8 cellular contexts compared by ENCODE assay signal in genomic region chr2:46812381-46813024, GRCh38.
DNase-seq lines count a peak whose midpoint lies in the region; ATAC-seq, FAIRE-seq and TF ChIP-seq lines count a peak whose summit lies in the region.

No MANE protein-coding gene starts in this region.

- peak overlapping the region; percentile 90 for H3K27ac ChIP-seq in hepatocyte
- H3K27ac ChIP-seq in small intestine (ENCODE audit: low read depth in 1 of 2, low read length in 1 of 2) = peak overlapping the region in 1 of 2 donors; percentile 4

- in situ Hi-C loops in astrocyte of the spinal cord (cut with HindIII; ENCODE audit: low sequenced_read_pairs) = no loop called here

- DNase-seq in GM10248 (ENCODE audit: extremely low spot score) = peak; percentile 4
- DNase-seq in astrocyte of the spinal cord (ENCODE audit: low read depth, low spot score) = peak; percentile 73
- DNase-seq in hepatocyte (ENCODE audit: low spot score) = peak; percentile 72
- DNase-seq in small intestine = peak; percentile 10
- no peak for DNase-seq in GM10266 (ENCODE audit: extremely low spot score)
- DNase-seq in NCI-H1092 (lab: John Stamatoyannopoulos, UW) = no peak

- WGBS in hepatocyte (ENCODE audit: low lambda C conversion rate, missing lambda C conversion rate) = 39% methylated on average over 10 of the region's 10 CpGs
- 30 to 42% (median 41%) methylated on average over 10 of the region's 10 CpGs for WGBS in small intestine, 3 donors

- CTCF ChIA-PET in GM10248 (lab: Yijun Ruan, JAX) = no interaction called here

- peak overlapping the region; percentile 55 for H3K4me2 ChIP-seq in hepatocyte

- H3K79me2 ChIP-seq in hepatocyte = no peaks in the 10 kb centered on the region

- H3K9me3 ChIP-seq in hepatocyte (ENCODE audit: low read depth) = no peaks in the 10 kb centered on the region
- no peaks in the 10 kb centered on the region for H3K9me3 ChIP-seq in small intestine (ENCODE audit: control insufficient read depth, low read depth)

- no peak for ATAC-seq in HG02885 (IDR thresholded peaks at IDR 0.05; ENCODE audit: poor library complexity, unreplicated experiment)
- no peak for ATAC-seq in GM21367 (IDR thresholded peaks at IDR 0.05; ENCODE audit: unreplicated experiment)

- POLR2A ChIA-PET in GM10248 (lab: Yijun Ruan, JAX) = no interaction called here

- H3K27me3 ChIP-seq in hepatocyte (no peaks in the 10 kb centered on the region), small intestine (ENCODE audit: control insufficient read depth in 2 of 2, insufficient read depth in 2 of 2, low read length in 2 of 2) (no peaks in the 10 kb centered on the region)

- no peak overlapping the region for H2AFZ ChIP-seq in hepatocyte

- no peak for FAIRE-seq in small intestine (lab: Jason Lieb, UNC)

- TF ChIP-seq CTCF in GM10248 (IDR thresholded peaks at IDR 0.05; ENCODE audit: control extremely low read depth, extremely low read depth, low read depth, missing control alignments) (no peak), astrocyte of the spinal cord (IDR thresholded peaks at IDR 0.05; ENCODE audit: low read depth, low read length) (no peak), hepatocyte (IDR thresholded peaks at IDR 0.05; ENCODE audit: poor library complexity) (no peak), GM10266 (IDR thresholded peaks at IDR 0.05; ENCODE audit: control insufficient read depth, insufficient read depth, low read depth, missing control alignments) (no peak)

- no peak overlapping the region for H3K4me3 ChIP-seq in astrocyte of the spinal cord (ENCODE audit: low read depth, low read length)
- no peak overlapping the region for H3K4me3 ChIP-seq in hepatocyte
- no peak overlapping the region for H3K4me3 ChIP-seq in small intestine (ENCODE audit: low read depth in 1 of 2, low read length in 2 of 2)

- peaks cover 29% of the 10 kb centered on the region for H3K4me1 ChIP-seq in hepatocyte (ENCODE audit: insufficient read depth)
- H3K4me1 ChIP-seq in small intestine (ENCODE audit: control insufficient read depth in 2 of 2, insufficient read depth in 1 of 2, low read depth in 1 of 2, low read length in 1 of 2) = no peaks in the 10 kb centered on the region

- H3K9me2 ChIP-seq in hepatocyte (replicated peaks; ENCODE audit: insufficient read depth) = no peaks in the 10 kb centered on the region

- H3K36me3 ChIP-seq in hepatocyte (replicated peaks; ENCODE audit: insufficient read depth, low read depth) (no peaks in the 10 kb centered on the region), small intestine (ENCODE audit: control insufficient read depth in 2 of 2, insufficient read depth in 2 of 2, low read length in 2 of 2) (no peaks in the 10 kb centered on the region)

- H4K20me1 ChIP-seq in hepatocyte (ENCODE audit: insufficient read depth, poor library complexity, severe bottlenecking) = no peaks in the 10 kb centered on the region

Comparison
In these comparisons a context has a peak if more than half of its experiments do, and no peak if none do; other contexts are left out.
1. DNase-seq: peak in GM10248 (single experiment), astrocyte of the spinal cord (single experiment), hepatocyte (single experiment) and small intestine (single experiment); none in GM10266 (single experiment) and NCI-H1092 (single experiment).